In the genomic region with DNA sequence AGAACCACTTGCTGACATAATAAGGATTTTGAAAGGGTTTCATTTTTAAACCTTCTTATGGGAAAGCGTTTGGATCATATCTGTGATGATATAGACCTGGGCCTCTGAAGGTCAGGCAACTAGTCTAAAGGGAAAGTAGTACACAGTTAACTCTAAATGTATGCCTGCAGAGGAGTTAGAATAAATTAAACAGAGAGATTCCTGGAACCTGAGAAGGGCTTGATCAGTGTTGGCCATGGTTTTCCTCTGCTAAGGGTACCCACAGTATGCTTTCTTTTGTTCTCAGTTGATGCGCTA, we compare ENCODE assay signal across 14 cellular contexts. TPM values are rescaled to one million over a fixed set of nuclear protein-coding genes. Genes with fewer than 3 reads are reported as not detected.
DNase-seq lines count a peak whose midpoint lies in the region; ATAC-seq and TF ChIP-seq lines count a peak whose summit lies in the region.
"Had no signal": no experiment of that assay in that cellular context is flagged by ENCODE, and none has a peak within 500 bp of the region (broad histone marks: within the 10 kb centered on the region; RNA-seq: fewer than 3 reads in every experiment).

No MANE protein-coding gene starts in this region.

- peaks cover 14% of the 10 kb centered on the region for H3K4me1 ChIP-seq in rectal smooth muscle tissue (ENCODE audit: control insufficient read depth, insufficient read depth, low read length)

- peaks cover 18% of the 10 kb centered on the region for H3K36me3 Mint-ChIP-seq in brain

- H3K27me3 ChIP-seq in rectal smooth muscle tissue (ENCODE audit: control insufficient read depth, insufficient read depth, low read length) = no peaks in the 10 kb centered on the region
- H3K27me3 ChIP-seq: dorsolateral prefrontal cortex had no signal

- H3K4me1 Mint-ChIP-seq in brain = peaks cover 19% of the 10 kb centered on the region
- H3K4me1 Mint-ChIP-seq: activated naive CD4-positive, alpha-beta T cell treated with anti-CD3 and anti-CD28 coated beads, Interleukin-2, amount 10 ng/mL, durations not matched to agents 7 days and 5 days had no signal

- intact Hi-C loops in left ventricle myocardium superior (cut with micrococcal nuclease) = loop anchor here (10.0 kb wide), 1 partner anchor 108 kb away; no protein-coding TSS in a partner anchor

- H3K9ac ChIP-seq in rectal smooth muscle tissue (ENCODE audit: low read length) = no peak overlapping the region

- H3K9me3 Mint-ChIP-seq in brain = no peaks in the 10 kb centered on the region
- H3K9me3 Mint-ChIP-seq: activated naive CD4-positive, alpha-beta T cell treated with anti-CD3 and anti-CD28 coated beads, Interleukin-2, amount 10 ng/mL, durations not matched to agents 7 days and 5 days had no signal

- H3K36me3 ChIP-seq in rectal smooth muscle tissue (ENCODE audit: control insufficient read depth, insufficient read depth, low read length) = peaks cover under 1% of the 10 kb centered on the region

- TF ChIP-seq CTCF in AG10803 (conservative IDR thresholded peaks at IDR 0.05; ENCODE audit: low read length) (no peak), brain (conservative IDR thresholded peaks at IDR 0.05) (no peak)

- H3K27me3 Mint-ChIP-seq in brain = no peaks in the 10 kb centered on the region
- H3K27me3 Mint-ChIP-seq: activated naive CD4-positive, alpha-beta T cell treated with anti-CD3 and anti-CD28 coated beads, Interleukin-2, amount 10 ng/mL, durations not matched to agents 7 days and 5 days had no signal

- H3K4me3 ChIP-seq in AG10803 (ENCODE audit: low read length) (peak overlapping the region; percentile 1; the same call in 1 of the 2 replicates), rectal smooth muscle tissue (ENCODE audit: low read length) (peak overlapping the region; percentile 1)

- H3K27ac ChIP-seq in rectal smooth muscle tissue (ENCODE audit: low read depth, low read length) = peak overlapping the region; percentile 63

- ATAC-seq in left ventricle myocardium superior = peak; percentile 15

- H3K4me3 Mint-ChIP-seq in brain = peak overlapping the region in 3 of 5 experiments; percentile 15 to 66 (median 55)
- H3K4me3 Mint-ChIP-seq: activated naive CD4-positive, alpha-beta T cell treated with anti-CD3 and anti-CD28 coated beads, Interleukin-2, amount 10 ng/mL, durations not matched to agents 7 days and 5 days had no signal

- DNase-seq in AG10803 (ENCODE audit: low read depth) (no peak), left ventricle myocardium superior (no peak), KG1 (lab: John Stamatoyannopoulos, UW) (no peak), NCI-H446 (lab: John Stamatoyannopoulos, UW) (no peak), DMS153 (lab: John Stamatoyannopoulos, UW) (no peak), SKM-1 (lab: John Stamatoyannopoulos, UW; ENCODE audit: unreplicated experiment) (no peak)
- DNase-seq: activated naive CD4-positive, alpha-beta T cell treated with anti-CD3 and anti-CD28 coated beads, Interleukin-2, amount 10 ng/mL, durations not matched to agents 7 days and 5 days; AML-193; NCI-H82; stimulated activated CD4-positive, alpha-beta T cell treated with anti-CD3 and anti-CD28 coated beads, Interleukin-1b, Interleukin-23, amount 100 ng/mL, for 48 hours; stimulated activated naive CD4-positive, alpha-beta T cell treated with Interleukin-2 at 50 U/mL for 16 hours had no signal

- H3K27ac Mint-ChIP-seq in brain = peak overlapping the region in 4 of 5 experiments; percentile 35 to 87 (median 70)
- H3K27ac Mint-ChIP-seq: activated naive CD4-positive, alpha-beta T cell treated with anti-CD3 and anti-CD28 coated beads, Interleukin-2, amount 10 ng/mL, durations not matched to agents 7 days and 5 days had no signal

RNA-seq across cellular contexts. Expression of a gene that starts 14.4 kb away (rescaled TPM):
- 5.5 TPM for polyA plus RNA-seq in brain (ENCODE audit: insufficient read depth, low read depth, low replicate concordance)
- total RNA-seq in left ventricle myocardium superior = 7.5 TPM

RNA-seq across cellular contexts. Expression of a gene that starts 40.6 kb away (rescaled TPM):
- 3.6 TPM for polyA plus RNA-seq in brain (ENCODE audit: insufficient read depth, low read depth, low replicate concordance)
- total RNA-seq in left ventricle myocardium superior = 104 TPM
